30 cellular contexts compared by ENCODE assay signal in the genomic region with DNA sequence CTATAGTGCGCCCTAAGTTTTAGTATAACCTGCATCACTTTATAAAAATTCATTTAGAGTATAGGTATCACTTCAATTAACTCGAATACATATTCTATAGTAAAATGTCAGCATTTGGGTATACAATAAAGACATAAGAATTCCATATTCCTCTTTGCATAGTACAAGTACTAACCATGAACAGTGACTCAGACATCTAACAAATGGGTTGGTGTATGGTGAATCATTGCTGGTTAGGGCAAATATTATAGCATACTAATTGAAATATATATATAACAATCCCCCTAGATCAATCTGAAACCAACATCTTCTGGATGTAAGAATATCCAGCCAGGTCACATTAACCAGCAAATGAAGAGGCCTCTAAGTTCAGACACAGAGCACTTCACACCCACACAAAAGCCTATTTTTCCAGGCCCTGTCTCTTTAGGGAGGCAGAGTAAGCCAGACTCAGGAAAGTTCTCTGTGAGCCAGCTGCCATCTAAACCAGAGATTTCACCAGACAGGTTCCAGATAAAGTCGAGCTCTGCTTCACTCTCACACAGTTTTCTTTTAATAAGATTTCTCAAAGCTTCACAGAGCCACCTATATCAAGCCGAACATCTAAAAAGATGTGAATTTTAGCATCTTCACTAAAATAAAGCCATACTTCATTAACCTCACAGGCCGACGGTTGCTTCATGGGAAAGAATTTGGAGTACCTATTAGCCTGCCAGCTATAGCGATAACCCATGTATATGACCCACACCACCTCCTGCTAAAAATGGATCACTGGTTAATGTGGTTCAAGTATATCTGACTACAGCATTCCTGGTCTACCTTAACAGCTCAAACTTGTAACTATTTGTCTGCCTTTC.
DNase-seq lines count a peak whose midpoint lies in the region; ATAC-seq and TF ChIP-seq lines count a peak whose summit lies in the region.
"Had no signal": no experiment of that assay in that cellular context is flagged by ENCODE, and none has a peak within 500 bp of the region (broad histone marks: within the 10 kb centered on the region; RNA-seq: fewer than 3 reads in every experiment).

No MANE protein-coding gene starts in this region.

- H3F3A ChIP-seq in neural progenitor cell (ENCODE audit: low read depth) = peaks cover 7% of the 10 kb centered on the region

- H2BK20ac ChIP-seq in IMR-90 (ENCODE audit: low read depth, low read length) = no peak overlapping the region

- no peak overlapping the region for H2BK120ac ChIP-seq in IMR-90 (ENCODE audit: low read depth, low read length)

- no peaks in the 10 kb centered on the region for H3K9me1 ChIP-seq in IMR-90 (ENCODE audit: insufficient read depth, low read length)

- H2AK5ac ChIP-seq in IMR-90 (ENCODE audit: low read depth, low read length) = no peak overlapping the region

- no peak overlapping the region for H3K14ac ChIP-seq in IMR-90 (replicated peaks; ENCODE audit: low read depth, low read length)

- dilution Hi-C loops in IMR-90 (cut with HindIII; ENCODE audit: low sequenced_read_pairs, unreplicated experiment) = no loop called here

- H3K27me3 ChIP-seq in breast epithelium = peaks cover 0 to 30% of the 10 kb centered on the region in 2 donors
- H3K27me3 ChIP-seq in IMR-90 (ENCODE audit: control insufficient read depth, insufficient read depth, low read length) = no peaks in the 10 kb centered on the region
- no peaks in the 10 kb centered on the region for H3K27me3 ChIP-seq in body of pancreas
- H3K27me3 ChIP-seq in neural progenitor cell = no peaks in the 10 kb centered on the region
- H3K27me3 ChIP-seq: esophagus muscularis mucosa, Peyer's patch had no signal

- in situ Hi-C loops in IMR-90 (cut with MboI; ENCODE audit: low sequenced_read_pairs) = no loop called here

- H3K4me1 ChIP-seq in breast epithelium = no peaks in the 10 kb centered on the region
- no peaks in the 10 kb centered on the region for H3K4me1 ChIP-seq in IMR-90 (ENCODE audit: control insufficient read depth, insufficient read depth, low read length)
- peaks cover 21% of the 10 kb centered on the region for H3K4me1 ChIP-seq in body of pancreas
- peaks cover 24% of the 10 kb centered on the region for H3K4me1 ChIP-seq in neural progenitor cell
- H3K4me1 ChIP-seq: esophagus muscularis mucosa, Peyer's patch had no signal

- H3K56ac ChIP-seq in IMR-90 (ENCODE audit: extremely low read depth, insufficient read depth, low read length) = no peak overlapping the region

- no peak overlapping the region for H3K27ac Mint-ChIP-seq in MCF 10A (ENCODE audit: low read depth, unreplicated experiment)
- H3K27ac Mint-ChIP-seq in neural progenitor cell = peak overlapping the region; percentile 35
- no peak overlapping the region for H3K27ac Mint-ChIP-seq in activated T-cell treated with anti-CD3 and anti-CD28 coated beads, Interleukin-2, amount 50 U/mL, for 24 hours
- H3K27ac Mint-ChIP-seq: activated CD4-positive, alpha-beta memory T cell treated with anti-CD3 and anti-CD28 coated beads, Interleukin-2, amount 10 ng/mL, durations not matched to agents 7 days and 5 days; CD8-positive, alpha-beta memory T cell; type B pancreatic cell had no signal

- H3K36me3 ChIP-seq in breast epithelium = no peaks in the 10 kb centered on the region
- no peaks in the 10 kb centered on the region for H3K36me3 ChIP-seq in IMR-90 (ENCODE audit: control insufficient read depth, insufficient read depth, low read length)
- no peaks in the 10 kb centered on the region for H3K36me3 ChIP-seq in body of pancreas (replicated peaks in 1 of 2; ENCODE audit: insufficient read depth in 1 of 2, low read depth in 2 of 2)
- H3K36me3 ChIP-seq in neural progenitor cell = no peaks in the 10 kb centered on the region
- H3K36me3 ChIP-seq: esophagus muscularis mucosa, neutrophil, Peyer's patch, stomach had no signal

- H3K9ac ChIP-seq in IMR-90 (ENCODE audit: low read depth, low read length) = no peak overlapping the region
- H3K9ac ChIP-seq in neural progenitor cell = no peak overlapping the region

- H3K18ac ChIP-seq in IMR-90 (ENCODE audit: low read depth, low read length) = no peak overlapping the region

- H3K9me3 ChIP-seq in breast epithelium (no peaks in the 10 kb centered on the region), IMR-90 (ENCODE audit: control insufficient read depth, insufficient read depth, low read length) (no peaks in the 10 kb centered on the region), body of pancreas (no peaks in the 10 kb centered on the region), neural progenitor cell (ENCODE audit: low read depth) (no peaks in the 10 kb centered on the region)
- H3K9me3 ChIP-seq: esophagus muscularis mucosa, neutrophil, Peyer's patch, stomach had no signal

- CTCF ChIA-PET in MCF 10A (lab: Yijun Ruan, JAX) = interaction anchor here (0.8 to 1.4 kb wide), 4 partner anchors 7 to 60 kb away, joined by 3 to 7 read pairs (median 6); no protein-coding TSS in a partner anchor
- CTCF ChIA-PET in IMR-90 (lab: Yijun Ruan, JAX) = no interaction called here

- TF ChIP-seq CTCF in MCF 10A (IDR thresholded peaks at IDR 0.05; ENCODE audit: unreplicated experiment) (no peak), breast epithelium (IDR thresholded peaks at IDR 0.05) (no peak), IMR-90 (conservative IDR thresholded peaks at IDR 0.05; ENCODE audit: low read depth, low read length) (no peak), body of pancreas (IDR thresholded peaks at IDR 0.05) (no peak), neural progenitor cell (IDR thresholded peaks at IDR 0.05) (no peak)

- no TSS peak for BruUV-seq in MCF 10A (replicated peaks; lab: Mats Ljungman, UMichigan)
- BruUV-seq in IMR-90 (replicated peaks; lab: Mats Ljungman, UMichigan) = no TSS peak

- peak; percentile 2 for DNase-seq in MCF 10A (ENCODE audit: unreplicated experiment)
- DNase-seq in breast epithelium (ENCODE audit: low spot score in 2 of 2) = no peak
- DNase-seq in IMR-90 = peak; percentile 36
- DNase-seq in body of pancreas = no peak
- peak; percentile 9 for DNase-seq in neural progenitor cell (ENCODE audit: low spot score)
- no peak for DNase-seq in activated T-cell treated with anti-CD3 and anti-CD28 coated beads, Interleukin-2, amount 50 U/mL, for 24 hours
- DNase-seq in stimulated activated CD8-positive, alpha-beta memory T cell treated with anti-CD3 and anti-CD28 coated beads, Interleukin-4, amount 100 ng/mL, for 48 hours = no peak
- DNase-seq: activated CD4-positive, alpha-beta memory T cell treated with anti-CD3 and anti-CD28 coated beads, Interleukin-2, amount 10 ng/mL, durations not matched to agents 7 days and 5 days; activated naive CD4-positive, alpha-beta T cell treated with Interleukin-2 at 50 U/mL for 16 hours; activated T-cell treated with anti-CD3 and anti-CD28 coated beads, Interleukin-2, amount 50 U/mL, for 1 hour; AML-193; CD8-positive, alpha-beta memory T cell; DMS53; effector CD8-positive, alpha-beta T cell; Karpas-422; left colon; NCI-H1048; NCI-H1930; NCI-H226; NCI-H82; Peyer's patch; retina; stimulated activated CD4-positive, alpha-beta T cell treated with anti-CD3 and anti-CD28 coated beads, Interleukin-4, amount 100 ng/mL, for 4 hours; stomach had no signal

- H2BK15ac ChIP-seq in IMR-90 (ENCODE audit: low read depth, low read length) = no peak overlapping the region

- H3K79me2 ChIP-seq in neural progenitor cell (ENCODE audit: low read depth) = no peaks in the 10 kb centered on the region

- no CpG with 5 or more reads among the region's 7 CpGs for WGBS in IMR-90 (ENCODE audit: extremely low coverage in 2 of 2, insufficient read length in 1 of 2), 2 experiments
- 28 to 36% methylated on average over 7 of the region's 7 CpGs for WGBS in body of pancreas, 2 donors

- H2AK9ac ChIP-seq in IMR-90 (replicated peaks; ENCODE audit: low read depth, low read length, poor library complexity) = no peak overlapping the region

- no peak overlapping the region for H3K4me3 ChIP-seq in breast epithelium
- H3K4me3 ChIP-seq in IMR-90 (ENCODE audit: insufficient read depth, low read depth, low read length) = no peak overlapping the region
- no peak overlapping the region for H3K4me3 ChIP-seq in body of pancreas
- H3K4me3 ChIP-seq in neural progenitor cell = no peak overlapping the region
- H3K4me3 ChIP-seq: esophagus muscularis mucosa, Peyer's patch, stomach had no signal

- no peaks in the 10 kb centered on the region for H3K4me1 Mint-ChIP-seq in MCF 10A (ENCODE audit: insufficient read depth, unreplicated experiment)
- H3K4me1 Mint-ChIP-seq in neural progenitor cell = peaks cover 39% of the 10 kb centered on the region
- H3K4me1 Mint-ChIP-seq in activated T-cell treated with anti-CD3 and anti-CD28 coated beads, Interleukin-2, amount 50 U/mL, for 24 hours (ENCODE audit: low read depth) = no peaks in the 10 kb centered on the region
- H3K4me1 Mint-ChIP-seq: activated CD4-positive, alpha-beta memory T cell treated with anti-CD3 and anti-CD28 coated beads, Interleukin-2, amount 10 ng/mL, durations not matched to agents 7 days and 5 days; CD8-positive, alpha-beta memory T cell had no signal

- no peaks in the 10 kb centered on the region for H3K36me3 Mint-ChIP-seq in MCF 10A (ENCODE audit: insufficient read depth, unreplicated experiment)
- H3K36me3 Mint-ChIP-seq in neural progenitor cell = no peaks in the 10 kb centered on the region
- H3K36me3 Mint-ChIP-seq in activated T-cell treated with anti-CD3 and anti-CD28 coated beads, Interleukin-2, amount 50 U/mL, for 24 hours (ENCODE audit: low read depth) = no peaks in the 10 kb centered on the region
- H3K36me3 Mint-ChIP-seq: CD8-positive, alpha-beta memory T cell; type B pancreatic cell had no signal

- intact Hi-C loops in MCF 10A (cut with micrococcal nuclease) = no loop called here
- intact Hi-C loops in breast epithelium (cut with DNase I; ENCODE audit: low total_unique reads) = no loop called here
- intact Hi-C loops in IMR-90 (cut with micrococcal nuclease) = no loop called here
- intact Hi-C loops in body of pancreas (cut with DNase I) = no loop called here

- H2AFZ ChIP-seq in IMR-90 (replicated peaks; ENCODE audit: low read length, poor library complexity) (no peak overlapping the region), neural progenitor cell (replicated peaks) (no peak overlapping the region)

- no peaks in the 10 kb centered on the region for H3K79me1 ChIP-seq in IMR-90 (ENCODE audit: low read depth in 1 of 2, low read length in 2 of 2)

- H4K5ac ChIP-seq in IMR-90 (ENCODE audit: low read depth, low read length) = no peak overlapping the region

- POLR2A ChIA-PET in MCF 10A (lab: Yijun Ruan, JAX) = interaction anchor here (1.1 kb wide), 1 partner anchor 51 kb away, joined by 4 read pairs; no protein-coding TSS in a partner anchor
- POLR2A ChIA-PET in IMR-90 (lab: Charles Lee; ENCODE audit: unreplicated experiment) = no interaction called here

- H3K27me3 Mint-ChIP-seq in MCF 10A (ENCODE audit: insufficient read depth, unreplicated experiment) = peaks cover 36% of the 10 kb centered on the region
- peaks cover 7% of the 10 kb centered on the region for H3K27me3 Mint-ChIP-seq in neural progenitor cell (ENCODE audit: insufficient read depth, low read depth)
- H3K27me3 Mint-ChIP-seq in activated T-cell treated with anti-CD3 and anti-CD28 coated beads, Interleukin-2, amount 50 U/mL, for 24 hours = peaks cover 30% of the 10 kb centered on the region
- H3K27me3 Mint-ChIP-seq: type B pancreatic cell had no signal

- H3K27ac ChIP-seq in breast epithelium = peak overlapping the region in 1 of 2 donors; percentile 34
- no peak overlapping the region for H3K27ac ChIP-seq in IMR-90 (ENCODE audit: insufficient read depth, low read length)
- H3K27ac ChIP-seq in body of pancreas = peak overlapping the region; percentile 44 to 65 (median 51)
- peak overlapping the region; percentile 7 for H3K27ac ChIP-seq in neural progenitor cell
- H3K27ac ChIP-seq: 22Rv1, esophagus muscularis mucosa, neutrophil, Peyer's patch, stomach had no signal

- ATAC-seq in IMR-90 (ENCODE audit: low read depth) (no peak), body of pancreas (peak; percentile 54), GM21390 (IDR thresholded peaks at IDR 0.05; ENCODE audit: unreplicated experiment) (no peak)
- ATAC-seq: left colon, SK-N-SH treated with all-trans-retinoic acid at 6 μM for 48 hours had no signal

- H3K4me3 Mint-ChIP-seq in MCF 10A (ENCODE audit: unreplicated experiment) (no peak overlapping the region), neural progenitor cell (no peak overlapping the region)
- H3K4me3 Mint-ChIP-seq in activated T-cell treated with anti-CD3 and anti-CD28 coated beads, Interleukin-2, amount 50 U/mL, for 24 hours = no peak overlapping the region
- H3K4me3 Mint-ChIP-seq: activated CD4-positive, alpha-beta memory T cell treated with anti-CD3 and anti-CD28 coated beads, Interleukin-2, amount 10 ng/mL, durations not matched to agents 7 days and 5 days; CD8-positive, alpha-beta memory T cell; type B pancreatic cell had no signal

- no peak overlapping the region for H3K23ac ChIP-seq in IMR-90 (ENCODE audit: low read depth, low read length)

- no peaks in the 10 kb centered on the region for H4K20me1 ChIP-seq in IMR-90 (ENCODE audit: insufficient read depth, low read length)
- no peaks in the 10 kb centered on the region for H4K20me1 ChIP-seq in neural progenitor cell (ENCODE audit: low read depth)

- no peak overlapping the region for H3K4me2 ChIP-seq in IMR-90 (ENCODE audit: low read depth, low read length)
- H3K4me2 ChIP-seq in neural progenitor cell = peak overlapping the region; percentile 25

- H3K9me3 Mint-ChIP-seq in MCF 10A (ENCODE audit: unreplicated experiment) (no peaks in the 10 kb centered on the region), neural progenitor cell (peaks cover 4% of the 10 kb centered on the region)
- no peaks in the 10 kb centered on the region for H3K9me3 Mint-ChIP-seq in activated T-cell treated with anti-CD3 and anti-CD28 coated beads, Interleukin-2, amount 50 U/mL, for 24 hours
- H3K9me3 Mint-ChIP-seq: activated CD4-positive, alpha-beta memory T cell treated with anti-CD3 and anti-CD28 coated beads, Interleukin-2, amount 10 ng/mL, durations not matched to agents 7 days and 5 days; type B pancreatic cell had no signal

- H4K8ac ChIP-seq in IMR-90 (ENCODE audit: low read depth in 2 of 2, low read length in 2 of 2) = no peak overlapping the region

- H3K4ac ChIP-seq in IMR-90 (ENCODE audit: low read depth, low read length) = no peak overlapping the region

- H4K91ac ChIP-seq in IMR-90 (ENCODE audit: insufficient read depth, low read depth, low read length) = no peak overlapping the region

- no peak for TF ChIP-seq RAD21 in IMR-90 (IDR thresholded peaks at IDR 0.05; ENCODE audit: low read length)

- no peak overlapping the region for H2BK5ac ChIP-seq in IMR-90 (ENCODE audit: low read depth, low read length, poor library complexity, severe bottlenecking)

- TF ChIP-seq POLR2A in breast epithelium (IDR thresholded peaks at IDR 0.05) (no peak), IMR-90 (IDR thresholded peaks at IDR 0.05; ENCODE audit: low read depth, low read length) (no peak), body of pancreas (IDR thresholded peaks at IDR 0.05) (no peak)

Comparison
In these comparisons a context has a peak if more than half of its experiments do, and no peak if none do; other contexts are left out.
1. DNase-seq: peak in MCF 10A (single experiment), IMR-90 (single experiment) and neural progenitor cell (single experiment); none in breast epithelium (0 of 2), body of pancreas (0 of 4), activated T-cell treated with anti-CD3 and anti-CD28 coated beads, Interleukin-2, amount 50 U/mL, for 24 hours (single experiment) and stimulated activated CD8-positive, alpha-beta memory T cell treated with anti-CD3 and anti-CD28 coated beads, Interleukin-4, amount 100 ng/mL, for 48 hours (single experiment).